In genomic region chr5:96663608-96664007, GRCh38 we compare ENCODE assay signal across 8 cellular contexts. TPM values are rescaled to one million over a fixed set of nuclear protein-coding genes. Genes with fewer than 3 reads are reported as not detected.
A peak's percentile ranks its signal among the peaks of the same experiment; 100 is the strongest.
DNase-seq lines count a peak whose midpoint lies in the region; ATAC-seq lines count a peak whose summit lies in the region.

No MANE protein-coding gene starts in this region.

- 0 out of 2 replicates have a peak overlapping the region, but pooled peaks have one; percentile 11 for H3K9ac ChIP-seq in HUES64 (ENCODE audit: low read depth, low read length)

- H3K4me3 ChIP-seq in HUES64 (ENCODE audit: low read length) (peak overlapping the region; percentile 99), iPS-18c (ENCODE audit: insufficient read depth, low read depth, low read length) (peak overlapping the region; percentile 85)

- H3K9me3 Mint-ChIP-seq in activated T-helper 17 cell treated with anti-CD3 and anti-CD28 coated beads, Interleukin-2, amount 50 U/mL, for 72 hours = no peaks in the 10 kb centered on the region
- H3K9me3 Mint-ChIP-seq in stimulated activated naive B cell treated with anti-CD40 and anti-IgM and Interleukin-4, amounts not matched to agents 10 μg/mL and 1 μg/mL and 100 μg/mL, for 72 hours = no peaks in the 10 kb centered on the region

- H3K27me3 Mint-ChIP-seq in activated T-helper 17 cell treated with anti-CD3 and anti-CD28 coated beads, Interleukin-2, amount 50 U/mL, for 72 hours = peaks cover 4% of the 10 kb centered on the region
- H3K27me3 Mint-ChIP-seq in stimulated activated naive B cell treated with anti-CD40 and anti-IgM and Interleukin-4, amounts not matched to agents 10 μg/mL and 1 μg/mL and 100 μg/mL, for 72 hours = no peaks in the 10 kb centered on the region

- H3K36me3 Mint-ChIP-seq in activated T-helper 17 cell treated with anti-CD3 and anti-CD28 coated beads, Interleukin-2, amount 50 U/mL, for 72 hours (ENCODE audit: low read depth) = peaks cover 21% of the 10 kb centered on the region
- H3K36me3 Mint-ChIP-seq in stimulated activated naive B cell treated with anti-CD40 and anti-IgM and Interleukin-4, amounts not matched to agents 10 μg/mL and 1 μg/mL and 100 μg/mL, for 72 hours = peaks cover 1 to 5% of the 10 kb centered on the region in 2 donors

- H3K4me3 Mint-ChIP-seq in activated T-helper 17 cell treated with anti-CD3 and anti-CD28 coated beads, Interleukin-2, amount 50 U/mL, for 72 hours = peak overlapping the region; percentile 98
- H3K4me3 Mint-ChIP-seq in stimulated activated naive B cell treated with anti-CD40 and anti-IgM and Interleukin-4, amounts not matched to agents 10 μg/mL and 1 μg/mL and 100 μg/mL, for 72 hours = peak overlapping the region; percentile 91 to 94

- no peaks in the 10 kb centered on the region for H3K9me3 ChIP-seq in HUES64 (ENCODE audit: insufficient read depth, low read depth, low read length)
- H3K9me3 ChIP-seq in iPS-18c (ENCODE audit: control insufficient read depth, insufficient read depth, low read length) = no peaks in the 10 kb centered on the region

- no peak for ATAC-seq in activated T-helper 17 cell treated with anti-CD3 and anti-CD28 coated beads, Interleukin-2, amount 50 U/mL, for 72 hours (replicated peaks)
- no peak for ATAC-seq in stimulated activated naive B cell treated with anti-CD40 and anti-IgM and Interleukin-4, amounts not matched to agents 10 μg/mL and 1 μg/mL and 100 μg/mL, for 72 hours (replicated peaks)
- ATAC-seq in GM21723 (IDR thresholded peaks at IDR 0.05; ENCODE audit: unreplicated experiment) = no peak

- H3K27me3 ChIP-seq in HUES64 (ENCODE audit: insufficient read depth, low read length) = peaks cover 45% of the 10 kb centered on the region

- no peak for DNase-seq in stimulated activated naive B cell treated with anti-CD40 and anti-IgM and Interleukin-4, amounts not matched to agents 10 μg/mL and 1 μg/mL and 100 μg/mL, for 72 hours
- DNase-seq in globus pallidus (ENCODE audit: low spot score) (no peak), HK-2 (ENCODE audit: unreplicated experiment) (no peak)
- DNase-seq in activated CD4-positive, alpha-beta T cell treated with anti-CD3 and anti-CD28 coated beads, Interleukin-2, amount 50 U/mL, for 1 hour = no peak

- peaks cover 15% of the 10 kb centered on the region for H3K4me1 Mint-ChIP-seq in activated T-helper 17 cell treated with anti-CD3 and anti-CD28 coated beads, Interleukin-2, amount 50 U/mL, for 72 hours
- peaks cover 21 to 25% of the 10 kb centered on the region in 2 donors for H3K4me1 Mint-ChIP-seq in stimulated activated naive B cell treated with anti-CD40 and anti-IgM and Interleukin-4, amounts not matched to agents 10 μg/mL and 1 μg/mL and 100 μg/mL, for 72 hours

- no peak overlapping the region for H3K27ac ChIP-seq in HUES64 (ENCODE audit: low read depth, low read length)

- 9% methylated on average over 6 of the region's 6 CpGs for WGBS in HUES64

- H3K27ac Mint-ChIP-seq in activated T-helper 17 cell treated with anti-CD3 and anti-CD28 coated beads, Interleukin-2, amount 50 U/mL, for 72 hours = peak overlapping the region; percentile 90
- H3K27ac Mint-ChIP-seq in stimulated activated naive B cell treated with anti-CD40 and anti-IgM and Interleukin-4, amounts not matched to agents 10 μg/mL and 1 μg/mL and 100 μg/mL, for 72 hours = no peak overlapping the region

- no peaks in the 10 kb centered on the region for H3K36me3 ChIP-seq in HUES64 (ENCODE audit: insufficient read depth, low read length)

- peaks cover 5% of the 10 kb centered on the region; the same call in 1 of the 2 replicates for H3K4me1 ChIP-seq in HUES64 (ENCODE audit: insufficient read depth, low read length)

RNA-seq across cellular contexts. Expression of gene CAST, which starts 1.4 kb away (rescaled TPM):
- polyA plus RNA-seq in HUES64 (2013, experiment 1 of 2) = 26.1 TPM
- polyA plus RNA-seq in HUES64 (2013, experiment 2 of 2) = 37.7 TPM
- 100 to 1,000 TPM; 165 to 229 TPM for total RNA-seq in activated T-helper 17 cell treated with anti-CD3 and anti-CD28 coated beads, Interleukin-2, amount 50 U/mL, for 72 hours
